ENCODE assay signal across 4 cellular contexts in genomic region chr19:56261932-56262331, GRCh38. TPM values are rescaled to one million over a fixed set of nuclear protein-coding genes. Genes with fewer than 3 reads are reported as not detected.
"Had no signal": no experiment of that assay in that cellular context is flagged by ENCODE, and none has a peak within 500 bp of the region (broad histone marks: within the 10 kb centered on the region; RNA-seq: fewer than 3 reads in every experiment).

No MANE protein-coding gene starts in this region.

RNA-seq across cellular contexts. Expression of gene EDDM13, which starts 10.6 kb away (rescaled TPM):
- total RNA-seq: LHCN-M2, M059J, MCF 10A, NCI-H460 had no signal

RNA-seq across cellular contexts. Expression of gene ZSCAN5C, which starts 59.9 kb away (rescaled TPM):
- total RNA-seq: LHCN-M2, M059J, MCF 10A, NCI-H460 had no signal
